ENCODE assay signal across 1 cellular context in genomic region chr11:94897330-94897768, GRCh38.
TF ChIP-seq lines count a peak whose summit lies in the region.

No MANE protein-coding gene starts in this region.

TF ChIP-seq in HCT116, 20 proteins besides CTCF, POLR2A, EP300 and RAD21 (continued from another document):
- no peak for TF ChIP-seq ZBTB33 (IDR thresholded peaks at IDR 0.05; ENCODE audit: extremely low read depth, insufficient replicate concordance, low read length)
- no peak for TF ChIP-seq POLR2AphosphoS5 (IDR thresholded peaks at IDR 0.05; ENCODE audit: low read depth, low read length)
